In the genomic region with DNA sequence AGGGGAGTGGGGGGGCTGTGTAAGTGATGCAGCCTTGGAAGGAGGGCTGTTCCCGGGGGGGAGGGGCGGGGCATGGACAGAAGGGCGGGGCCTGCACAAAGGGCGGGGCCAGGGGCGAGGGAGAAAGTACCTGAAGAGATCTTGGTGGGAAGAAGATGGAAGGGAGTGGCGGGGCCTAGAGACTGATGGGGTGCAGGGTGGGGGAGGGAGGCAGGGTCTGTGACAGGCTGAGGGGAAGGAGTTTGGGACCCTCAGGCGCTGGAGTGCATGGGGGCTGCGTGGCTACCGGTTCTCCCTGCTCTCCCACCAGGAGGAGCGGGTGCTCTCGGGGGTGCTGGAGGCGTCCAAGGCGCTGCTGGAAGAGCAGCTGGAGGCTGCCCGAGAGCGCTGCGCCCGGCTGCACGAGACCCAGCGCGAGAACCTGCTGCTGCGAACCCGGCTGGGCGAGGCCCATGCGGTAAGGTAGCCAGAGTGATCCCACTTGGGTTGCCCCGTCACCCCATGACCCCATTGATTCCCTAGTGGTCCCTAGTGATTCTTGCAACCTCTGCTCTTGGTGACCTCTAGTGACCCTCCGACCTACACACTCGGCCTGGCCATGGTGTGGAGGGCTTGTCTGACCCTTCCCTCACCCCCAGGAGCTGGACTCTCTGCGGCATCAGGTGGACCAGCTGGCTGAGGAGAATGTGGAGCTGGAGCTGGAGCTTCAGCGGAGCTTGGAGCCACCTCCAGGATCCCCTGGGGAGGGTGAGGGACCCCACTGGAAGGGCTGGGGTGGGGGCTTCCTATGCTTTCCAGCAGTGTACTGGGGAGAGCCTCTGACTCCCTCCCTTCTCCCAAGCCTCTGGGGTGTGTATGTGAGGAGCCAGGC, we compare ENCODE assay signal across 8 cellular contexts. TPM values are rescaled to one million over a fixed set of nuclear protein-coding genes. Genes with fewer than 3 reads are reported as not detected.
A peak's percentile ranks its signal among the peaks of the same experiment; 100 is the strongest.
DNase-seq lines count a peak whose midpoint lies in the region; ATAC-seq, FAIRE-seq and TF ChIP-seq lines count a peak whose summit lies in the region.

No MANE protein-coding gene starts in this region.

- peak overlapping the region; percentile 50 for H3K27ac ChIP-seq in RWPE2 (ENCODE audit: poor library complexity, severe bottlenecking)
- H3K27ac ChIP-seq in gastroesophageal sphincter = peak overlapping the region in 3 of 4 donors; percentile 82 to 86 (median 84)

- TF ChIP-seq EP300 in gastroesophageal sphincter (IDR thresholded peaks at IDR 0.05) = no peak

- intact Hi-C loops in sciatic nerve (cut with DNase I) = no loop called here

- ATAC-seq in RWPE2 (ENCODE audit: low read depth) = no peak; the same call in 2 of the 3 replicates
- ATAC-seq in gastroesophageal sphincter = no peak
- ATAC-seq in sciatic nerve = peak; percentile 3
- ATAC-seq in HG03039 (IDR thresholded peaks at IDR 0.05; ENCODE audit: unreplicated experiment) = no peak

- 17 to 19% methylated on average over 3 to 5 of the region's 29 CpGs for WGBS in gastroesophageal sphincter (ENCODE audit: low coverage in 1 of 2), 2 donors

- peaks cover 11% of the 10 kb centered on the region for H3K4me1 ChIP-seq in RWPE2 (ENCODE audit: insufficient read depth, poor library complexity, severe bottlenecking)
- peaks cover 0 to 26% (median 10%) of the 10 kb centered on the region in 3 donors for H3K4me1 ChIP-seq in gastroesophageal sphincter

- no peak for DNase-seq in GM12892 (ENCODE audit: insufficient read length)
- DNase-seq in RWPE2 (ENCODE audit: low spot score) = peak; percentile 58
- DNase-seq in sciatic nerve (ENCODE audit: low spot score) = no peak
- DNase-seq in NCI-H774 (lab: John Stamatoyannopoulos, UW) = no peak
- DNase-seq in effector CD4-positive, alpha-beta T cell = no peak
- no peak for DNase-seq in COR-L47 (lab: John Stamatoyannopoulos, UW)

- H3K9me3 ChIP-seq in RWPE2 (ENCODE audit: severe bottlenecking) (no peaks in the 10 kb centered on the region), gastroesophageal sphincter (no peaks in the 10 kb centered on the region)

- peak; percentile 64 for FAIRE-seq in GM12892 (lab: Jason Lieb, UNC)

- TF ChIP-seq CTCF in RWPE2 (IDR thresholded peaks at IDR 0.05; ENCODE audit: poor library complexity, severe bottlenecking) (no peak), gastroesophageal sphincter (IDR thresholded peaks at IDR 0.05) (no peak)

- H3K4me3 ChIP-seq in RWPE2 (ENCODE audit: severe bottlenecking) (no peak overlapping the region), gastroesophageal sphincter (peak overlapping the region; percentile 20 to 48)

- no peak for TF ChIP-seq POLR2A in GM12892 (IDR thresholded peaks at IDR 0.05; ENCODE audit: low read depth, low read length)
- no peak for TF ChIP-seq POLR2A in gastroesophageal sphincter (IDR thresholded peaks at IDR 0.05)

- H3K36me3 ChIP-seq in RWPE2 (ENCODE audit: low read depth) (no peaks in the 10 kb centered on the region), gastroesophageal sphincter (no peaks in the 10 kb centered on the region)

- no peaks in the 10 kb centered on the region for H3K27me3 ChIP-seq in RWPE2 (ENCODE audit: insufficient read depth, poor library complexity, severe bottlenecking)
- no peaks in the 10 kb centered on the region for H3K27me3 ChIP-seq in gastroesophageal sphincter

RNA-seq across cellular contexts. Expression of a gene that starts 3.1 kb away (rescaled TPM):
- 39.1 TPM for polyA plus RNA-seq in GM12892 (2012; ENCODE audit: missing spikeins)
- 1 to 10 TPM; 7.6 to 9.4 (median 8.5) TPM for total RNA-seq in gastroesophageal sphincter
- total RNA-seq in sciatic nerve = 12.9 TPM

RNA-seq across cellular contexts. Expression of a gene that starts 15.9 kb away (rescaled TPM):
- polyA plus RNA-seq in GM12892 (2012; ENCODE audit: missing spikeins) = 9.3 TPM
- total RNA-seq in gastroesophageal sphincter = 10 to 100 TPM; 21.2 to 44.2 (median 28.3) TPM
- total RNA-seq in sciatic nerve = 23.8 TPM

RNA-seq across cellular contexts. Expression of a gene that starts 25.2 kb away (rescaled TPM):
- polyA plus RNA-seq in GM12892 (2012; ENCODE audit: missing spikeins) = 226 TPM
- 100 to 1,000 TPM; 179 to 260 (median 181) TPM for total RNA-seq in gastroesophageal sphincter
- total RNA-seq in sciatic nerve = 143 TPM

RNA-seq across cellular contexts. Expression of a gene that starts 25.7 kb away (rescaled TPM):
- 253 TPM for polyA plus RNA-seq in GM12892 (2012; ENCODE audit: missing spikeins)
- total RNA-seq in gastroesophageal sphincter (100 to 1,000 TPM; 180 to 267 (median 218) TPM), sciatic nerve (149 TPM)

RNA-seq across cellular contexts. Expression of a gene that starts 37.8 kb away (rescaled TPM):
- polyA plus RNA-seq in GM12892 (2012; ENCODE audit: missing spikeins) = 8.9 TPM
- total RNA-seq in gastroesophageal sphincter = 10 to 100 TPM; 39.8 to 77.1 (median 71.2) TPM
- total RNA-seq in sciatic nerve = 17.4 TPM
